Comparison of ENCODE assay signal across 3 cellular contexts in the genomic region with DNA sequence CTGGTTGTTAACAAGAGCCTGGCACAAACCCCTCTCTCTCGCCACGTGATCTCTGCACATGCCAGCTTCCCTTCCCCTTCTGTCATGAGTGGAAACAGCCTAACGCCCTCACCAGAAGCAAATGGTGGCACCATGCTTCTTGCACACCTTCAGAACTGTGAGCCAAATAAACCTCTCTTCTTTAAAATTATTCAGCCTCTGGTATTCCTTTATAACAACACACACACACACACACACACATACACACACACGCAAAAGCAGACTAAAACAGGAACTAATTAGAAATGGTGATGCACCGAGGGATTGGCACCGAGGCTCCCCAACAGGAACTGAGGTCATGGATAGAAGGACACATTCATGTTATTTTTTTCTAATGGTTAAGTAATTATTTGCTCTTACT.
DNase-seq lines count a peak whose midpoint lies in the region; ATAC-seq and TF ChIP-seq lines count a peak whose summit lies in the region.
"Not testable (repeated sequence)": the region's sequence is repeated elsewhere in the genome, so short reads cannot be mapped to it uniquely, and the experiment has no call there.

No MANE protein-coding gene starts in this region.

- not testable (repeated sequence) for H3K36me3 ChIP-seq in right lobe of liver

- H3K27ac Mint-ChIP-seq in CD14-positive monocyte: peak overlapping the region in 6 of 7 donors; percentile 53 to 88 (median 67)

- not testable (repeated sequence) for H3K27me3 ChIP-seq in right lobe of liver

- peak; percentile 70 for DNase-seq in CD14-positive monocyte (ENCODE audit: low spot score)
- DNase-seq in Right ventricle myocardium superior: peak; percentile 15
- peak in 2 of 3 donors; percentile 1 to 3 for DNase-seq in right lobe of liver

- H3K9me3 ChIP-seq in right lobe of liver: not testable (repeated sequence)

- not testable (repeated sequence) for H3K4me3 ChIP-seq in right lobe of liver

- TF ChIP-seq CTCF in CD14-positive monocyte (IDR thresholded peaks at IDR 0.05); right lobe of liver (IDR thresholded peaks at IDR 0.05): not testable (repeated sequence)

- TF ChIP-seq POLR2A in right lobe of liver (IDR thresholded peaks at IDR 0.05): not testable (repeated sequence)

- H3K4me1 Mint-ChIP-seq in CD14-positive monocyte: not testable (repeated sequence)

- 48% methylated on average over 4 of the region's 6 CpGs for WGBS in right lobe of liver (ENCODE audit: insufficient coverage, low coverage, low lambda C conversion rate, missing lambda C conversion rate)

- not testable (repeated sequence) for H3K36me3 Mint-ChIP-seq in CD14-positive monocyte

- H3K4me1 ChIP-seq in right lobe of liver: not testable (repeated sequence)

- H3K27ac ChIP-seq in right lobe of liver: not testable (repeated sequence)

- not testable (repeated sequence) for ATAC-seq in Right ventricle myocardium superior (ENCODE audit: poor library complexity); right lobe of liver

- H3K9me3 Mint-ChIP-seq in CD14-positive monocyte: not testable (repeated sequence)

- intact Hi-C loops in CD14-positive monocyte (cut with micrococcal nuclease); Right ventricle myocardium superior (cut with DNase I); right lobe of liver (cut with DNase I): not testable (repeated sequence)

- H3K4me3 Mint-ChIP-seq in CD14-positive monocyte: not testable (repeated sequence)

- H3K27me3 Mint-ChIP-seq in CD14-positive monocyte (ENCODE audit: low read depth in 3 of 3): not testable (repeated sequence)

Comparison
In these comparisons a context has a peak if more than half of its experiments do, and no peak if none do; other contexts are left out.
1. DNase-seq: peak in every context shown above with its lines; median percentile 70 in CD14-positive monocyte; 15 in Right ventricle myocardium superior; 2 in right lobe of liver.